ENCODE assay signal across 13 cellular contexts in genomic region chr10:122192142-122192541, GRCh38.
A peak's percentile ranks its signal among the peaks of the same experiment; 100 is the strongest.
DNase-seq lines count a peak whose midpoint lies in the region; ATAC-seq and TF ChIP-seq lines count a peak whose summit lies in the region.
"Had no signal": no experiment of that assay in that cellular context is flagged by ENCODE, and none has a peak within 500 bp of the region (broad histone marks: within the 10 kb centered on the region; RNA-seq: fewer than 3 reads in every experiment).

No MANE protein-coding gene starts in this region.

- no peaks in the 10 kb centered on the region for H4K20me1 ChIP-seq in DND-41 (ENCODE audit: insufficient read depth, low read length)

- peak overlapping the region; percentile 77 to 98 (median 97) for H3K27ac Mint-ChIP-seq in brain

- no peak overlapping the region for H2AFZ ChIP-seq in DND-41 (ENCODE audit: low read depth, low read length)

- H3K36me3 ChIP-seq in DND-41 (ENCODE audit: insufficient read depth, low read length) (no peaks in the 10 kb centered on the region), rectal smooth muscle tissue (ENCODE audit: control insufficient read depth, insufficient read depth, low read length) (no peaks in the 10 kb centered on the region)

- no peak overlapping the region for H3K27ac ChIP-seq in DND-41 (ENCODE audit: low read length)
- H3K27ac ChIP-seq in rectal smooth muscle tissue (ENCODE audit: low read depth, low read length) = peak overlapping the region; percentile 49
- H3K27ac ChIP-seq: SK-N-MC had no signal

- H3K4me3 ChIP-seq in DND-41 (ENCODE audit: low read depth in 1 of 2, low read length in 2 of 2) = no peak overlapping the region
- no peak overlapping the region for H3K4me3 ChIP-seq in rectal smooth muscle tissue (ENCODE audit: low read length)
- H3K4me3 ChIP-seq: SK-N-MC had no signal

- no peak overlapping the region for H3K4me2 ChIP-seq in DND-41 (ENCODE audit: insufficient read depth, low read length)

- no peaks in the 10 kb centered on the region for H3K79me2 ChIP-seq in DND-41 (ENCODE audit: insufficient read depth, low read length)

- peaks cover 94% of the 10 kb centered on the region for H3K4me1 Mint-ChIP-seq in brain

- H3K27me3 ChIP-seq in DND-41 (ENCODE audit: insufficient read depth, low read length, poor library complexity) = no peaks in the 10 kb centered on the region
- no peaks in the 10 kb centered on the region for H3K27me3 ChIP-seq in rectal smooth muscle tissue (ENCODE audit: control insufficient read depth, insufficient read depth, low read length)

- peaks cover 28% of the 10 kb centered on the region for H3K36me3 Mint-ChIP-seq in brain

- DNase-seq in DND-41 (peak; percentile 56), islet precursor cell (peak; percentile 60)
- no peak for DNase-seq in activated CD4-positive, alpha-beta T cell treated with anti-CD3 and anti-CD28 coated beads, Interleukin-2, amount 50 U/mL, for 48 hours
- DNase-seq: DMS 273 treated with DMSO at 0.1 percent for 48 hours, GOT3, kidney, NCI-H226 had no signal

- no peak for TF ChIP-seq CTCF in DND-41 (IDR thresholded peaks at IDR 0.05; ENCODE audit: borderline replicate concordance, extremely low read depth, low read length, poor library complexity, severe bottlenecking)
- no peak for TF ChIP-seq CTCF in brain (conservative IDR thresholded peaks at IDR 0.05)

- no peak overlapping the region for H3K9ac ChIP-seq in DND-41 (ENCODE audit: low read depth, low read length)
- H3K9ac ChIP-seq in rectal smooth muscle tissue (ENCODE audit: low read length) = no peak overlapping the region

- peak overlapping the region; percentile 77 to 86 (median 80) for H3K4me3 Mint-ChIP-seq in brain

- H3K4me1 ChIP-seq in DND-41 (ENCODE audit: insufficient read depth, low read length) (peaks cover 8% of the 10 kb centered on the region), rectal smooth muscle tissue (ENCODE audit: control insufficient read depth, insufficient read depth, low read length) (peaks cover 11% of the 10 kb centered on the region)

- no peaks in the 10 kb centered on the region for H3K27me3 Mint-ChIP-seq in brain

- H3K9me3 ChIP-seq in DND-41 (ENCODE audit: insufficient read depth, low read length, severe bottlenecking) = no peaks in the 10 kb centered on the region

- ATAC-seq in DND-41 (ENCODE audit: insufficient read depth, low read depth) (peak; percentile 96), GM18511 (IDR thresholded peaks at IDR 0.05; ENCODE audit: unreplicated experiment) (no peak), HG03196 (IDR thresholded peaks at IDR 0.05; ENCODE audit: unreplicated experiment) (no peak)
- no peak for ATAC-seq in activated CD4-positive, CD25-positive, alpha-beta regulatory T cell treated with anti-CD3 and anti-CD28 coated beads, Interleukin-2, amount 50 U/mL, for 24 hours

- no peaks in the 10 kb centered on the region for H3K9me3 Mint-ChIP-seq in brain

Comparison
In these comparisons a context has a peak if more than half of its experiments do, and no peak if none do; other contexts are left out.
1. DNase-seq: peak in DND-41 (single experiment) and islet precursor cell (single experiment); none in activated CD4-positive, alpha-beta T cell treated with anti-CD3 and anti-CD28 coated beads, Interleukin-2, amount 50 U/mL, for 48 hours (0 of 2).